ENCODE assay signal across 24 cellular contexts in the genomic region with DNA sequence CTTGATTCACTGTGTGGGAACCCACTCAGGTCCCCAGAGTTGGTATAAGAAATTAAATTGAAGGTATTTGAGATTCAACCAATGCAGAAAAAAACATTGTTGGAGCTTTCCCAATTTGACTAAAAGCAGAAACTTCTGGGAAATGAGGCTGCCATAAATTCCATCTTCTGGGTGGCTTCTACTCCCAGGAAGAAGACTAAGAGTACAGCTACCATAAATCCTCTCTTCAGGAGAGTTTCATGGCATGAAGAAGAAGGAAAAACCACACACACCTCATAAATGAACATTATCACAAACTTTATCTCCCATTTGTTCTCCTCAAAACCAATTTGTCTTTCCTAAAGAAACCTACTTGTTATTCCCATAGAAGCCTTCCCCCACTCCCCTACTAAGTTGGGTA.
DNase-seq lines count a peak whose midpoint lies in the region; ATAC-seq and TF ChIP-seq lines count a peak whose summit lies in the region.
"Had no signal": no experiment of that assay in that cellular context is flagged by ENCODE, and none has a peak within 500 bp of the region (broad histone marks: within the 10 kb centered on the region; RNA-seq: fewer than 3 reads in every experiment).

No MANE protein-coding gene starts in this region.

- no peaks in the 10 kb centered on the region for H3K27me3 ChIP-seq in CD8-positive, alpha-beta T cell (ENCODE audit: insufficient read depth, low read length)
- H3K27me3 ChIP-seq: BLaER1 had no signal

- H3K27ac ChIP-seq in CD8-positive, alpha-beta T cell (ENCODE audit: low read depth, low read length) = no peak overlapping the region
- H3K27ac ChIP-seq: BLaER1, HL-60 had no signal

- intact Hi-C loops in CD8-positive, alpha-beta T cell (cut with DNase I, micrococcal nuclease) = no loop called here

- no peak overlapping the region for H3K4me3 ChIP-seq in CD8-positive, alpha-beta T cell (ENCODE audit: low read depth, low read length)
- H3K4me3 ChIP-seq: BLaER1, K562 had no signal

- DNase-seq in A172 (ENCODE audit: low spot score) = peak; percentile 30
- peak; percentile 86 for DNase-seq in EH (ENCODE audit: low read depth)
- peak; percentile 38 for DNase-seq in M059J (ENCODE audit: low read depth)
- peak; percentile 43 for DNase-seq in fibroblast of peridontal ligament (ENCODE audit: extremely low read depth)
- no peak for DNase-seq in MV-4-11 (lab: John Stamatoyannopoulos, UW)
- DNase-seq in CD8-positive, alpha-beta T cell = no peak
- DNase-seq in stimulated activated CD4-positive, alpha-beta T cell treated with anti-CD3 and anti-CD28 coated beads, Interleukin-2, amount 100 ng/mL, for 24 hours = no peak
- DNase-seq: 8988T; CD4-positive, alpha-beta T cell; GDM1; H9; NCI-H1092 treated with DMSO at 0.1 percent for 48 hours; NCI-H146; NCI-H2029; NCI-H345; NCI-H524; NCI-H774; SIG-M5 had no signal

- POLR2A ChIA-PET in CD8-positive, alpha-beta T cell (lab: Charles Lee) = no interaction called here

- ATAC-seq in CD8-positive, alpha-beta T cell = no peak
- no peak for ATAC-seq in GM18867 (IDR thresholded peaks at IDR 0.05; ENCODE audit: unreplicated experiment)
- ATAC-seq: HepG2, K562, Panc1 had no signal

- no peak overlapping the region for H3K27ac Mint-ChIP-seq in CD8-positive, alpha-beta T cell
- H3K27ac Mint-ChIP-seq: CD4-positive, alpha-beta T cell; H9 had no signal

- no peak overlapping the region for H3K4me3 Mint-ChIP-seq in CD8-positive, alpha-beta T cell
- H3K4me3 Mint-ChIP-seq: CD4-positive, alpha-beta T cell; H9 had no signal

- no peak for TF ChIP-seq CTCF in CD8-positive, alpha-beta T cell (IDR thresholded peaks at IDR 0.05)

- H3K27me3 Mint-ChIP-seq in CD8-positive, alpha-beta T cell (ENCODE audit: low read depth) = no peaks in the 10 kb centered on the region
- H3K27me3 Mint-ChIP-seq: CD4-positive, alpha-beta T cell had no signal

- H3K9me3 ChIP-seq in CD8-positive, alpha-beta T cell (ENCODE audit: low read length) = no peaks in the 10 kb centered on the region
- H3K9me3 ChIP-seq: BLaER1 had no signal

- H3K9me3 Mint-ChIP-seq in CD8-positive, alpha-beta T cell = no peaks in the 10 kb centered on the region
- H3K9me3 Mint-ChIP-seq: CD4-positive, alpha-beta T cell had no signal

- no peaks in the 10 kb centered on the region for H3K4me1 ChIP-seq in CD8-positive, alpha-beta T cell (ENCODE audit: insufficient read depth, low read length)
- H3K4me1 ChIP-seq: BLaER1 had no signal

- no peaks in the 10 kb centered on the region for H3K36me3 ChIP-seq in CD8-positive, alpha-beta T cell (ENCODE audit: insufficient read depth, low read length)
- H3K36me3 ChIP-seq: BLaER1 had no signal

- CTCF ChIA-PET in CD8-positive, alpha-beta T cell (lab: Charles Lee) = no interaction called here

- H3K36me3 Mint-ChIP-seq in CD8-positive, alpha-beta T cell = peaks cover 37% of the 10 kb centered on the region

- peaks cover 7% of the 10 kb centered on the region for H3K4me1 Mint-ChIP-seq in CD8-positive, alpha-beta T cell (ENCODE audit: low read depth)
- H3K4me1 Mint-ChIP-seq: H9 had no signal

Comparison
In these comparisons a context has a peak if more than half of its experiments do, and no peak if none do; other contexts are left out.
1. DNase-seq: peak in A172 (single experiment), EH (single experiment), M059J (single experiment) and fibroblast of peridontal ligament (single experiment); none in MV-4-11 (single experiment), CD8-positive, alpha-beta T cell (0 of 7) and stimulated activated CD4-positive, alpha-beta T cell treated with anti-CD3 and anti-CD28 coated beads, Interleukin-2, amount 100 ng/mL, for 24 hours (0 of 2).